ENCODE assay signal across 26 cellular contexts in genomic region chr2:76546207-76546606, GRCh38.
DNase-seq lines count a peak whose midpoint lies in the region; ATAC-seq, FAIRE-seq and TF ChIP-seq lines count a peak whose summit lies in the region.
"Had no signal": no experiment of that assay in that cellular context is flagged by ENCODE, and none has a peak within 500 bp of the region (broad histone marks: within the 10 kb centered on the region; RNA-seq: fewer than 3 reads in every experiment).

No MANE protein-coding gene starts in this region.

- FAIRE-seq in D721Med (lab: Jason Lieb, UNC) = no peak
- FAIRE-seq: A204.1, A549 had no signal

- H3K27me3 Mint-ChIP-seq in WTC11 (ENCODE audit: low read depth) = no peaks in the 10 kb centered on the region
- H3K27me3 Mint-ChIP-seq: B cell; CD4-positive, alpha-beta memory T cell; CD4-positive, alpha-beta T cell; CD4-positive, CD25-positive, alpha-beta regulatory T cell; CD8-positive, alpha-beta memory T cell had no signal

- no peak overlapping the region for H3K27ac Mint-ChIP-seq in WTC11
- H3K27ac Mint-ChIP-seq: B cell; CD14-positive monocyte; CD4-positive, alpha-beta memory T cell; CD4-positive, alpha-beta T cell; CD4-positive, CD25-positive, alpha-beta regulatory T cell; CD8-positive, alpha-beta memory T cell; CD8-positive, alpha-beta T cell had no signal

- H3K4me3 Mint-ChIP-seq in WTC11 = no peak overlapping the region
- H3K4me3 Mint-ChIP-seq: B cell; CD14-positive monocyte; CD4-positive, alpha-beta memory T cell; CD4-positive, alpha-beta T cell; CD4-positive, CD25-positive, alpha-beta regulatory T cell; CD8-positive, alpha-beta memory T cell; CD8-positive, alpha-beta T cell had no signal

- CTCF ChIA-PET in WTC11 (lab: Charles Lee) = no interaction called here

- TF ChIP-seq CTCF in WTC11 (IDR thresholded peaks at IDR 0.05) (no peak), D721Med (IDR thresholded peaks at IDR 0.05; ENCODE audit: insufficient read depth, missing control alignments) (no peak)

- no peaks in the 10 kb centered on the region for H3K9me3 Mint-ChIP-seq in WTC11

- DNase-seq in WTC11 (ENCODE audit: low spot score) = no peak
- no peak for DNase-seq in D721Med (ENCODE audit: insufficient read length, low spot score)
- DNase-seq: 8988T; ACHN; AML-193; BE2C; C1 segment of cervical spinal cord; Caco-2; Calu3; CD4-positive, alpha-beta memory T cell; CD4-positive, alpha-beta T cell; CD4-positive, CD25-positive, alpha-beta regulatory T cell; CD8-positive, alpha-beta memory T cell; CD8-positive, alpha-beta T cell; COR-L47; DMS 273 treated with DMSO at 0.1 percent for 48 hours; DMS153; DMS53; DMS79; DMS79 treated with DMSO at 0.1 percent for 48 hours; DND-41; EL had no signal

- H3K36me3 Mint-ChIP-seq in WTC11 = no peaks in the 10 kb centered on the region
- H3K36me3 Mint-ChIP-seq: CD14-positive monocyte; CD4-positive, alpha-beta memory T cell; CD4-positive, CD25-positive, alpha-beta regulatory T cell; CD8-positive, alpha-beta memory T cell; CD8-positive, alpha-beta T cell had no signal

- H3K4me1 Mint-ChIP-seq in WTC11 = peaks cover 17% of the 10 kb centered on the region
- H3K4me1 Mint-ChIP-seq: B cell; CD14-positive monocyte; CD4-positive, alpha-beta memory T cell; CD4-positive, CD25-positive, alpha-beta regulatory T cell; CD8-positive, alpha-beta memory T cell had no signal

- ATAC-seq in WTC11 = no peak
- ATAC-seq: A549; CD8-positive, alpha-beta T cell had no signal

- POLR2A ChIA-PET in WTC11 (lab: Charles Lee) = no interaction called here

TF ChIP-seq in WTC11, 78 proteins besides CTCF, POLR2A, EP300 and RAD21:
- peak; percentile 90 for TF ChIP-seq HMGA2 (CRISPR knock-in tag; IDR thresholded peaks at IDR 0.05)
- no peak for TF ChIP-seq NFE2L1 (CRISPR knock-in tag; IDR thresholded peaks at IDR 0.05)
- no peak for TF ChIP-seq ATF6 (CRISPR knock-in tag; IDR thresholded peaks at IDR 0.05)
